Comparison of ENCODE assay signal across 1 cellular context in genomic region chr3:187918081-187918644, GRCh38.
TF ChIP-seq lines count a peak whose summit lies in the region.

No MANE protein-coding gene starts in this region.

TF ChIP-seq in SK-N-SH, 30 proteins besides CTCF, POLR2A, EP300 and RAD21 (continued from another document):
- TF ChIP-seq ZBTB33 (IDR thresholded peaks at IDR 0.05; ENCODE audit: borderline replicate concordance, low read depth) (no peak), USF1 (IDR thresholded peaks at IDR 0.05; ENCODE audit: borderline replicate concordance, low read depth) (no peak), NFIC (IDR thresholded peaks at IDR 0.05; ENCODE audit: borderline replicate concordance) (no peak), GATA2 (CRISPR knock-in tag; IDR thresholded peaks at IDR 0.05) (no peak), NRF1 (IDR thresholded peaks at IDR 0.05; ENCODE audit: low read depth, low read length) (no peak), GABPA (IDR thresholded peaks at IDR 0.05; ENCODE audit: low read depth) (no peak), POLR2AphosphoS5 (IDR thresholded peaks at IDR 0.05; ENCODE audit: low read depth, low read length) (no peak), RCOR1 (IDR thresholded peaks at IDR 0.05; ENCODE audit: low read length) (no peak), RFX5 (IDR thresholded peaks at IDR 0.05; ENCODE audit: low read length) (no peak), TAF1 (IDR thresholded peaks at IDR 0.05; ENCODE audit: borderline replicate concordance, low read depth, low read length) (no peak), ELF1 (IDR thresholded peaks at IDR 0.05) (no peak), SIN3A (IDR thresholded peaks at IDR 0.05; ENCODE audit: borderline replicate concordance, low read depth, low read length) (no peak), FOXM1 (IDR thresholded peaks at IDR 0.05; ENCODE audit: low read depth) (no peak)
- TF ChIP-seq, protein P1, sequence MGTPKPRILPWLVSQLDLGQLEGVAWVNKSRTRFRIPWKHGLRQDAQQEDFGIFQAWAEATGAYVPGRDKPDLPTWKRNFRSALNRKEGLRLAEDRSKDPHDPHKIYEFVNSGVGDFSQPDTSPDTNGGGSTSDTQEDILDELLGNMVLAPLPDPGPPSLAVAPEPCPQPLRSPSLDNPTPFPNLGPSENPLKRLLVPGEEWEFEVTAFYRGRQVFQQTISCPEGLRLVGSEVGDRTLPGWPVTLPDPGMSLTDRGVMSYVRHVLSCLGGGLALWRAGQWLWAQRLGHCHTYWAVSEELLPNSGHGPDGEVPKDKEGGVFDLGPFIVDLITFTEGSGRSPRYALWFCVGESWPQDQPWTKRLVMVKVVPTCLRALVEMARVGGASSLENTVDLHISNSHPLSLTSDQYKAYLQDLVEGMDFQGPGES (IDR thresholded peaks at IDR 0.05; ENCODE audit: low read depth, low read length): no peak
- TF ChIP-seq, protein P2, sequence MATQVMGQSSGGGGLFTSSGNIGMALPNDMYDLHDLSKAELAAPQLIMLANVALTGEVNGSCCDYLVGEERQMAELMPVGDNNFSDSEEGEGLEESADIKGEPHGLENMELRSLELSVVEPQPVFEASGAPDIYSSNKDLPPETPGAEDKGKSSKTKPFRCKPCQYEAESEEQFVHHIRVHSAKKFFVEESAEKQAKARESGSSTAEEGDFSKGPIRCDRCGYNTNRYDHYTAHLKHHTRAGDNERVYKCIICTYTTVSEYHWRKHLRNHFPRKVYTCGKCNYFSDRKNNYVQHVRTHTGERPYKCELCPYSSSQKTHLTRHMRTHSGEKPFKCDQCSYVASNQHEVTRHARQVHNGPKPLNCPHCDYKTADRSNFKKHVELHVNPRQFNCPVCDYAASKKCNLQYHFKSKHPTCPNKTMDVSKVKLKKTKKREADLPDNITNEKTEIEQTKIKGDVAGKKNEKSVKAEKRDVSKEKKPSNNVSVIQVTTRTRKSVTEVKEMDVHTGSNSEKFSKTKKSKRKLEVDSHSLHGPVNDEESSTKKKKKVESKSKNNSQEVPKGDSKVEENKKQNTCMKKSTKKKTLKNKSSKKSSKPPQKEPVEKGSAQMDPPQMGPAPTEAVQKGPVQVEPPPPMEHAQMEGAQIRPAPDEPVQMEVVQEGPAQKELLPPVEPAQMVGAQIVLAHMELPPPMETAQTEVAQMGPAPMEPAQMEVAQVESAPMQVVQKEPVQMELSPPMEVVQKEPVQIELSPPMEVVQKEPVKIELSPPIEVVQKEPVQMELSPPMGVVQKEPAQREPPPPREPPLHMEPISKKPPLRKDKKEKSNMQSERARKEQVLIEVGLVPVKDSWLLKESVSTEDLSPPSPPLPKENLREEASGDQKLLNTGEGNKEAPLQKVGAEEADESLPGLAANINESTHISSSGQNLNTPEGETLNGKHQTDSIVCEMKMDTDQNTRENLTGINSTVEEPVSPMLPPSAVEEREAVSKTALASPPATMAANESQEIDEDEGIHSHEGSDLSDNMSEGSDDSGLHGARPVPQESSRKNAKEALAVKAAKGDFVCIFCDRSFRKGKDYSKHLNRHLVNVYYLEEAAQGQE (IDR thresholded peaks at IDR 0.05; ENCODE audit: low read depth, low read length): no peak
